1 cellular context compared by ENCODE assay signal in the genomic region with DNA sequence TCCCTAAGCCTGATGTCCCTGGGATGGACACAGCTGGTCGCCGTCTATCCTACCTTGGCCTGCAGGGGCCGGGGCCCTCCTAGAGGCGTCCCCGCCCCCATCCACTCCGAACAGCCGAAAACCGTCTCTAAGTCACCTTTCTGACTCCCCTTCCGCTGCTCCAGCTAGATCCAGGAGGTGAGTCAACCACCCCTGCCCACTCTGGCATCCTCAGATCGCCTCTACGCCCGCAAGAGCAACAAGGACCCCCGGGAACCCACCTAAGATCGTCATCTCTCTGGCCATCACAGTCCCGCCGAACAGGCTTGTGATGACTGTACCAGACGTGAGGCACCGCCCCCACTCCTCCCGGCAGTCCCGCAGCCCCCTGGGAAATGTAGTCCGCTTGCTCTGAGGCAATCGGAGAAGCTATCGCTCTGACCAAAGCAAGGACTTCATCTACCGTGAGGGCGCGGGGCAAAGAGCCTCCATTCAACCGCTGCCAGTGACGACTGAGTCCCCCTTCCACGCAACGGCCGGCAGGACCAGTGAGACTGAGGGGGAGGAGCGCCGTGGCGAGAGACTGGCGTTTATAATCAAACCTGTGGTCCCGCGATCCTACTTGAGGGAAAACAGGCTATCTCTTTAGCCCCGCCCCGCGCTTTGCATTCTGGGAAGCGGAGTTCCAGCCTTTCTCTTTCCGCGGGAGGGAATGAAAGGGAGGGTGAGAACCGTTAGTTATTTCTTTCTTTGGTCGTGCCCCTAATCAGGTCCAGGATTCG.
A peak's percentile ranks its signal among the peaks of the same experiment; 100 is the strongest.
TF ChIP-seq lines count a peak whose summit lies in the region.

A gene with protein sequence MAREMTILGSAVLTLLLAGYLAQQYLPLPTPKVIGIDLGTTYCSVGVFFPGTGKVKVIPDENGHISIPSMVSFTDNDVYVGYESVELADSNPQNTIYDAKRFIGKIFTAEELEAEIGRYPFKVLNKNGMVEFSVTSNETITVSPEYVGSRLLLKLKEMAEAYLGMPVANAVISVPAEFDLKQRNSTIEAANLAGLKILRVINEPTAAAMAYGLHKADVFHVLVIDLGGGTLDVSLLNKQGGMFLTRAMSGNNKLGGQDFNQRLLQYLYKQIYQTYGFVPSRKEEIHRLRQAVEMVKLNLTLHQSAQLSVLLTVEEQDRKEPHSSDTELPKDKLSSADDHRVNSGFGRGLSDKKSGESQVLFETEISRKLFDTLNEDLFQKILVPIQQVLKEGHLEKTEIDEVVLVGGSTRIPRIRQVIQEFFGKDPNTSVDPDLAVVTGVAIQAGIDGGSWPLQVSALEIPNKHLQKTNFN (minus strand): TSS at position 312 of the 761 bp plus-strand sequence. CDS start 27 bp downstream, at position 285.

TF ChIP-seq in HepG2, 621 proteins besides CTCF, POLR2A, EP300 and RAD21 (continued from another document and continues in another):
- TF ChIP-seq, protein P1, sequence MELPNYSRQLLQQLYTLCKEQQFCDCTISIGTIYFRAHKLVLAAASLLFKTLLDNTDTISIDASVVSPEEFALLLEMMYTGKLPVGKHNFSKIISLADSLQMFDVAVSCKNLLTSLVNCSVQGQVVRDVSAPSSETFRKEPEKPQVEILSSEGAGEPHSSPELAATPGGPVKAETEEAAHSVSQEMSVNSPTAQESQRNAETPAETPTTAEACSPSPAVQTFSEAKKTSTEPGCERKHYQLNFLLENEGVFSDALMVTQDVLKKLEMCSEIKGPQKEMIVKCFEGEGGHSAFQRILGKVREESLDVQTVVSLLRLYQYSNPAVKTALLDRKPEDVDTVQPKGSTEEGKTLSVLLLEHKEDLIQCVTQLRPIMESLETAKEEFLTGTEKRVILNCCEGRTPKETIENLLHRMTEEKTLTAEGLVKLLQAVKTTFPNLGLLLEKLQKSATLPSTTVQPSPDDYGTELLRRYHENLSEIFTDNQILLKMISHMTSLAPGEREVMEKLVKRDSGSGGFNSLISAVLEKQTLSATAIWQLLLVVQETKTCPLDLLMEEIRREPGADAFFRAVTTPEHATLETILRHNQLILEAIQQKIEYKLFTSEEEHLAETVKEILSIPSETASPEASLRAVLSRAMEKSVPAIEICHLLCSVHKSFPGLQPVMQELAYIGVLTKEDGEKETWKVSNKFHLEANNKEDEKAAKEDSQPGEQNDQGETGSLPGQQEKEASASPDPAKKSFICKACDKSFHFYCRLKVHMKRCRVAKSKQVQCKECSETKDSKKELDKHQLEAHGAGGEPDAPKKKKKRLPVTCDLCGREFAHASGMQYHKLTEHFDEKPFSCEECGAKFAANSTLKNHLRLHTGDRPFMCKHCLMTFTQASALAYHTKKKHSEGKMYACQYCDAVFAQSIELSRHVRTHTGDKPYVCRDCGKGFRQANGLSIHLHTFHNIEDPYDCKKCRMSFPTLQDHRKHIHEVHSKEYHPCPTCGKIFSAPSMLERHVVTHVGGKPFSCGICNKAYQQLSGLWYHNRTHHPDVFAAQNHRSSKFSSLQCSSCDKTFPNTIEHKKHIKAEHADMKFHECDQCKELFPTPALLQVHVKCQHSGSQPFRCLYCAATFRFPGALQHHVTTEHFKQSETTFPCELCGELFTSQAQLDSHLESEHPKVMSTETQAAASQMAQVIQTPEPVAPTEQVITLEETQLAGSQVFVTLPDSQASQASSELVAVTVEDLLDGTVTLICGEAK (IDR thresholded peaks at IDR 0.05), result no peak
- TF ChIP-seq, protein P1 (CRISPR knock-in tag; IDR thresholded peaks at IDR 0.05), result no peak; the same call in 1 of the 2 replicates
- TF ChIP-seq FOXJ3 (CRISPR knock-in tag; IDR thresholded peaks at IDR 0.05; ENCODE audit: borderline replicate concordance), result 0 out of 2 replicates have a peak, but pooled peaks have one; percentile 20
- TF ChIP-seq E2F5 (CRISPR knock-in tag; conservative IDR thresholded peaks at IDR 0.05), result 0 out of 2 replicates have a peak, but pooled peaks have one; percentile 26
- TF ChIP-seq TMF1 (CRISPR knock-in tag; IDR thresholded peaks at IDR 0.05; ENCODE audit: low read depth), result no peak
- peak; percentile 45; the same call in 1 of the 2 replicates for TF ChIP-seq NFKB2 (CRISPR knock-in tag; IDR thresholded peaks at IDR 0.05; ENCODE audit: borderline replicate concordance)
- TF ChIP-seq, protein P2, sequence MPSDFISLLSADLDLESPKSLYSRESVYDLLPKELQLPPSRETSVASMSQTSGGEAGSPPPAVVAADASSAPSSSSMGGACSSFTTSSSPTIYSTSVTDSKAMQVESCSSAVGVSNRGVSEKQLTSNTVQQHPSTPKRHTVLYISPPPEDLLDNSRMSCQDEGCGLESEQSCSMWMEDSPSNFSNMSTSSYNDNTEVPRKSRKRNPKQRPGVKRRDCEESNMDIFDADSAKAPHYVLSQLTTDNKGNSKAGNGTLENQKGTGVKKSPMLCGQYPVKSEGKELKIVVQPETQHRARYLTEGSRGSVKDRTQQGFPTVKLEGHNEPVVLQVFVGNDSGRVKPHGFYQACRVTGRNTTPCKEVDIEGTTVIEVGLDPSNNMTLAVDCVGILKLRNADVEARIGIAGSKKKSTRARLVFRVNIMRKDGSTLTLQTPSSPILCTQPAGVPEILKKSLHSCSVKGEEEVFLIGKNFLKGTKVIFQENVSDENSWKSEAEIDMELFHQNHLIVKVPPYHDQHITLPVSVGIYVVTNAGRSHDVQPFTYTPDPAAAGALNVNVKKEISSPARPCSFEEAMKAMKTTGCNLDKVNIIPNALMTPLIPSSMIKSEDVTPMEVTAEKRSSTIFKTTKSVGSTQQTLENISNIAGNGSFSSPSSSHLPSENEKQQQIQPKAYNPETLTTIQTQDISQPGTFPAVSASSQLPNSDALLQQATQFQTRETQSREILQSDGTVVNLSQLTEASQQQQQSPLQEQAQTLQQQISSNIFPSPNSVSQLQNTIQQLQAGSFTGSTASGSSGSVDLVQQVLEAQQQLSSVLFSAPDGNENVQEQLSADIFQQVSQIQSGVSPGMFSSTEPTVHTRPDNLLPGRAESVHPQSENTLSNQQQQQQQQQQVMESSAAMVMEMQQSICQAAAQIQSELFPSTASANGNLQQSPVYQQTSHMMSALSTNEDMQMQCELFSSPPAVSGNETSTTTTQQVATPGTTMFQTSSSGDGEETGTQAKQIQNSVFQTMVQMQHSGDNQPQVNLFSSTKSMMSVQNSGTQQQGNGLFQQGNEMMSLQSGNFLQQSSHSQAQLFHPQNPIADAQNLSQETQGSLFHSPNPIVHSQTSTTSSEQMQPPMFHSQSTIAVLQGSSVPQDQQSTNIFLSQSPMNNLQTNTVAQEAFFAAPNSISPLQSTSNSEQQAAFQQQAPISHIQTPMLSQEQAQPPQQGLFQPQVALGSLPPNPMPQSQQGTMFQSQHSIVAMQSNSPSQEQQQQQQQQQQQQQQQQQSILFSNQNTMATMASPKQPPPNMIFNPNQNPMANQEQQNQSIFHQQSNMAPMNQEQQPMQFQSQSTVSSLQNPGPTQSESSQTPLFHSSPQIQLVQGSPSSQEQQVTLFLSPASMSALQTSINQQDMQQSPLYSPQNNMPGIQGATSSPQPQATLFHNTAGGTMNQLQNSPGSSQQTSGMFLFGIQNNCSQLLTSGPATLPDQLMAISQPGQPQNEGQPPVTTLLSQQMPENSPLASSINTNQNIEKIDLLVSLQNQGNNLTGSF (CRISPR knock-in tag; IDR thresholded peaks at IDR 0.05), result no peak
- TF ChIP-seq SRSF1 (optimal IDR thresholded peaks at IDR 0.05; ENCODE audit: low read depth, low read length), result peak; percentile 53
- no peak for TF ChIP-seq ATF6 (CRISPR knock-in tag; conservative IDR thresholded peaks at IDR 0.05)
- TF ChIP-seq ZMAT5 (CRISPR knock-in tag; IDR thresholded peaks at IDR 0.05; ENCODE audit: borderline replicate concordance, low read depth), result no peak
- TF ChIP-seq SMAD3 (CRISPR knock-in tag; IDR thresholded peaks at IDR 0.05), result no peak
- TF ChIP-seq ZSCAN30 (CRISPR knock-in tag; IDR thresholded peaks at IDR 0.05), result no peak
- peak in 1 of 2 experiments; percentile 53; a peak in 1 of 4 replicates for TF ChIP-seq KLF16 (CRISPR knock-in tag; IDR thresholded peaks at IDR 0.05)
- no peak for TF ChIP-seq ZSCAN12 (CRISPR knock-in tag; IDR thresholded peaks at IDR 0.05)
- TF ChIP-seq NCOA5 (CRISPR knock-in tag; IDR thresholded peaks at IDR 0.05), result no peak
- no peak for TF ChIP-seq ZNF564 (CRISPR knock-in tag; IDR thresholded peaks at IDR 0.05)
- TF ChIP-seq ZNF546 (CRISPR knock-in tag; conservative IDR thresholded peaks at IDR 0.05), result no peak
- peak; percentile 45 for TF ChIP-seq HNRNPLL (IDR thresholded peaks at IDR 0.05; ENCODE audit: low read depth, low read length, poor library complexity, severe bottlenecking)
- TF ChIP-seq ZNF501 (CRISPR knock-in tag; IDR thresholded peaks at IDR 0.05), result no peak
- TF ChIP-seq, protein P3, sequence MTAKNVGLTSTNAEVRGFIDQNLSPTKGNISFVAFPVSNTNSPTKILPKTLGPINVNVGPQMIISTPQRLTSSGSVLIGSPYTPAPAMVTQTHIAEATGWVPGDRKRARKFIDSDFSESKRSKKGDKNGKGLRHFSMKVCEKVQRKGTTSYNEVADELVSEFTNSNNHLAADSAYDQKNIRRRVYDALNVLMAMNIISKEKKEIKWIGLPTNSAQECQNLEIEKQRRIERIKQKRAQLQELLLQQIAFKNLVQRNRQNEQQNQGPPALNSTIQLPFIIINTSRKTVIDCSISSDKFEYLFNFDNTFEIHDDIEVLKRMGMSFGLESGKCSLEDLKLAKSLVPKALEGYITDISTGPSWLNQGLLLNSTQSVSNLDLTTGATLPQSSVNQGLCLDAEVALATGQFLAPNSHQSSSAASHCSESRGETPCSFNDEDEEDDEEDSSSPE (CRISPR knock-in tag; IDR thresholded peaks at IDR 0.05), result peak; percentile 68; the same call in 1 of the 2 replicates
- TF ChIP-seq, protein P4, sequence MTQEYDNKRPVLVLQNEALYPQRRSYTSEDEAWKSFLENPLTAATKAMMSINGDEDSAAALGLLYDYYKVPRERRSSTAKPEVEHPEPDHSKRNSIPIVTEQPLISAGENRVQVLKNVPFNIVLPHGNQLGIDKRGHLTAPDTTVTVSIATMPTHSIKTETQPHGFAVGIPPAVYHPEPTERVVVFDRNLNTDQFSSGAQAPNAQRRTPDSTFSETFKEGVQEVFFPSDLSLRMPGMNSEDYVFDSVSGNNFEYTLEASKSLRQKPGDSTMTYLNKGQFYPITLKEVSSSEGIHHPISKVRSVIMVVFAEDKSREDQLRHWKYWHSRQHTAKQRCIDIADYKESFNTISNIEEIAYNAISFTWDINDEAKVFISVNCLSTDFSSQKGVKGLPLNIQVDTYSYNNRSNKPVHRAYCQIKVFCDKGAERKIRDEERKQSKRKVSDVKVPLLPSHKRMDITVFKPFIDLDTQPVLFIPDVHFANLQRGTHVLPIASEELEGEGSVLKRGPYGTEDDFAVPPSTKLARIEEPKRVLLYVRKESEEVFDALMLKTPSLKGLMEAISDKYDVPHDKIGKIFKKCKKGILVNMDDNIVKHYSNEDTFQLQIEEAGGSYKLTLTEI (CRISPR knock-in tag; conservative IDR thresholded peaks at IDR 0.05), result no peak
- no peak for TF ChIP-seq EZH2 (conservative IDR thresholded peaks at IDR 0.05; ENCODE audit: low read depth, low read length)
- peak; percentile 19 for TF ChIP-seq SKI (IDR thresholded peaks at IDR 0.05; ENCODE audit: partially characterized antibody)
- TF ChIP-seq POLR2AphosphoS2 (IDR thresholded peaks at IDR 0.05; ENCODE audit: low read depth, low read length), result no peak
- TF ChIP-seq GFI1 (CRISPR knock-in tag; IDR thresholded peaks at IDR 0.05; ENCODE audit: borderline replicate concordance), result no peak
